7 cellular contexts compared by ENCODE assay signal in the genomic region with DNA sequence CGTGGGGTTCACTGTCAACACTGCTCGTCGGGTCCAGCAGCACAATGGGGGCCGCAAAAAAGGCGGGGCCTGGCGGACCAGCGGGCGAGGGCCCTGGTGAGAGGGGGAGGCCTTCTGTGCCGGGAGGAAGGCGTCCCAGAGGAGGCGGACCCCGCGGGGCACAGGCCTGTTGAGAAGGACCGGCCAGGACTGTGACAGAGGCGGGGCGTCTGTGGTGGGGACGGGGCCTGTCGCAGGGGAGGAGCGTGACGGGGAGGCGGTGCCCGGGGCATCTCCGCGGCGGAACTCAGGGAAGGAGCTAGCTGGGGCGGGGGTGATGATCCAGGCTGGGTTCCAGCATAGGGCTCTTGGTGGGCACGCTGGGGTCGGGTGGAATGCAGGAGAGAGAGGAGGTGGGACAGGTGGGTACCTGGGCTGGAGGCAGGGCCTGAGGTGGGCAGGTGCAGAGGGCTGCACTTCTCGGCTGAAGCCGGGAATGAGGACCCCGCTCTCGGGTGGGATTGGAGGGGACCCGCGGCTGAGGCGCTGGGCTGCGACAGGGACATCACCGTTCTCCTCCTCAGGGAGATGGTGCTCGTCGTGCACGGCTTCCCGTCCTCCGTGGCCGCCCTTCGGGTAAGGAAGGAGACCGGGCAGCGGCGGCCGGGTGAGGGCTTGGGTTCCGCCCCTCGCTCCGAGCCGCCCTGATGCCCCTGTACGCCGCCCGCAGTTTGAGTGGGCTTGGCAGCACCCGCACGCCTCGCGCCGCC. TPM values are rescaled to one million over a fixed set of nuclear protein-coding genes. Genes with fewer than 3 reads are reported as not detected.
DNase-seq lines count a peak whose midpoint lies in the region; ATAC-seq and TF ChIP-seq lines count a peak whose summit lies in the region.
"Not testable (repeated sequence)": the region's sequence is repeated elsewhere in the genome, so short reads cannot be mapped to it uniquely, and the experiment has no call there.
"Had no signal": no experiment of that assay in that cellular context is flagged by ENCODE, and none has a peak within 500 bp of the region (broad histone marks: within the 10 kb centered on the region; RNA-seq: fewer than 3 reads in every experiment).

No MANE protein-coding gene starts in this region.

- H3K27me3 Mint-ChIP-seq in CD4-positive, alpha-beta T cell; activated CD4-positive, alpha-beta T cell treated with anti-CD3 and anti-CD28 coated beads, Interleukin-2, amount 10 ng/mL, durations not matched to agents 24 days and 14 days: not testable (repeated sequence)

- H3K4me1 ChIP-seq in osteoblast (ENCODE audit: insufficient read depth, low read length): not testable (repeated sequence)

- not testable (repeated sequence) for H3K27me3 ChIP-seq in CD4-positive, alpha-beta T cell (ENCODE audit: control insufficient read depth, insufficient read depth, low read length); osteoblast (ENCODE audit: insufficient read depth, low read length)

- CTCF ChIA-PET in CD4-positive, alpha-beta T cell (lab: Charles Lee): not testable (repeated sequence)

- POLR2A ChIA-PET in CD4-positive, alpha-beta T cell (lab: Charles Lee): not testable (repeated sequence)

- not testable (repeated sequence) for H3K9me3 Mint-ChIP-seq in CD4-positive, alpha-beta T cell; activated CD4-positive, alpha-beta T cell treated with anti-CD3 and anti-CD28 coated beads, Interleukin-2, amount 10 ng/mL, durations not matched to agents 24 days and 14 days

- intact Hi-C loops in CD4-positive, alpha-beta T cell (cut with DNase I, micrococcal nuclease); activated CD4-positive, alpha-beta T cell treated with anti-CD3 and anti-CD28 coated beads, Interleukin-2, amount 10 ng/mL, durations not matched to agents 24 days and 14 days (cut with micrococcal nuclease): not testable (repeated sequence)

- H3K27ac ChIP-seq in CD4-positive, alpha-beta T cell (ENCODE audit: low read depth, low read length); osteoblast (ENCODE audit: low read depth, low read length): not testable (repeated sequence)

- H3K27ac Mint-ChIP-seq in CD4-positive, alpha-beta T cell; activated CD4-positive, alpha-beta T cell treated with anti-CD3 and anti-CD28 coated beads, Interleukin-2, amount 10 ng/mL, durations not matched to agents 24 days and 14 days: not testable (repeated sequence)

- H3K4me2 ChIP-seq in osteoblast (ENCODE audit: insufficient read depth, low read length): peak overlapping the region; percentile 57

- H3K4me1 Mint-ChIP-seq in CD4-positive, alpha-beta T cell (ENCODE audit: low read depth); activated CD4-positive, alpha-beta T cell treated with anti-CD3 and anti-CD28 coated beads, Interleukin-2, amount 10 ng/mL, durations not matched to agents 24 days and 14 days: not testable (repeated sequence)

- H3K4me3 ChIP-seq in foreskin fibroblast (ENCODE audit: low read depth in 1 of 2, low read length in 2 of 2): peak overlapping the region; percentile 42 to 52
- peak overlapping the region; percentile 62 for H3K4me3 ChIP-seq in osteoblast (ENCODE audit: insufficient read depth, low read length)

- peak in 1 of 10 experiments; percentile 38 for DNase-seq in CD4-positive, alpha-beta T cell
- peak; percentile 71 for DNase-seq in activated CD4-positive, alpha-beta T cell treated with anti-CD3 and anti-CD28 coated beads, Interleukin-2, amount 10 ng/mL, durations not matched to agents 24 days and 14 days
- DNase-seq in foreskin fibroblast; osteoblast (ENCODE audit: insufficient read length, low spot score, missing footprints): not testable (repeated sequence)

- H2AFZ ChIP-seq in osteoblast (ENCODE audit: low read length): not testable (repeated sequence)

- TF ChIP-seq CTCF in CD4-positive, alpha-beta T cell (IDR thresholded peaks at IDR 0.05); foreskin fibroblast (IDR thresholded peaks at IDR 0.05; ENCODE audit: low read depth, low read length); osteoblast (IDR thresholded peaks at IDR 0.05; ENCODE audit: extremely low read depth, low read depth, low read length): not testable (repeated sequence)

- H3K36me3 Mint-ChIP-seq in CD4-positive, alpha-beta T cell (ENCODE audit: low read depth); activated CD4-positive, alpha-beta T cell treated with anti-CD3 and anti-CD28 coated beads, Interleukin-2, amount 10 ng/mL, durations not matched to agents 24 days and 14 days (ENCODE audit: low read depth): not testable (repeated sequence)

- peak; percentile 69 for ATAC-seq in CD4-positive, alpha-beta T cell (ENCODE audit: poor library complexity)
- ATAC-seq in GM21447 (IDR thresholded peaks at IDR 0.05; ENCODE audit: unreplicated experiment) (peak; percentile 61), HG03196 (IDR thresholded peaks at IDR 0.05; ENCODE audit: unreplicated experiment) (peak; percentile 47)

- not testable (repeated sequence) for H3K9me3 ChIP-seq in CD4-positive, alpha-beta T cell (ENCODE audit: control insufficient read depth, low read length); osteoblast (ENCODE audit: low read depth, low read length)

- H4K20me1 ChIP-seq in osteoblast (ENCODE audit: insufficient read depth, low read length): not testable (repeated sequence)

- not testable (repeated sequence) for H3K36me3 ChIP-seq in osteoblast (ENCODE audit: insufficient read depth, low read length)

- not testable (repeated sequence) for H3K4me3 Mint-ChIP-seq in CD4-positive, alpha-beta T cell; activated CD4-positive, alpha-beta T cell treated with anti-CD3 and anti-CD28 coated beads, Interleukin-2, amount 10 ng/mL, durations not matched to agents 24 days and 14 days

- H3K79me2 ChIP-seq in osteoblast (ENCODE audit: insufficient read depth, low read length): not testable (repeated sequence)

RNA-seq across cellular contexts. Expression of a gene that starts 0.7 kb away (rescaled TPM):
- total RNA-seq in CD4-positive, alpha-beta T cell: 10 to 100 TPM; 18.4 to 28.0 TPM
- 73.0 and 80.7 TPM in 2 replicates for total RNA-seq in activated CD4-positive, alpha-beta T cell treated with anti-CD3 and anti-CD28 coated beads, Interleukin-2, amount 10 ng/mL, durations not matched to agents 24 days and 14 days
- 19.9 and 23.3 TPM in 2 replicates for total RNA-seq in osteoblast

RNA-seq across cellular contexts. Expression of a gene that starts 0.9 kb away (rescaled TPM):
- total RNA-seq in CD4-positive, alpha-beta T cell: 10 to 100 TPM; 41.3 to 46.3 TPM
- total RNA-seq in activated CD4-positive, alpha-beta T cell treated with anti-CD3 and anti-CD28 coated beads, Interleukin-2, amount 10 ng/mL, durations not matched to agents 24 days and 14 days: 280 and 300 TPM in 2 replicates
- 26.8 and 64.8 TPM in 2 replicates for total RNA-seq in osteoblast

RNA-seq across cellular contexts. Expression of a gene that starts 4.7 kb away (rescaled TPM):
- 10 to 100 TPM; 15.0 to 16.1 TPM for total RNA-seq in CD4-positive, alpha-beta T cell
- total RNA-seq in activated CD4-positive, alpha-beta T cell treated with anti-CD3 and anti-CD28 coated beads, Interleukin-2, amount 10 ng/mL, durations not matched to agents 24 days and 14 days: 15.6 and 24.5 TPM in 2 replicates
- 4.1 and 6.2 TPM in 2 replicates for total RNA-seq in osteoblast

RNA-seq across cellular contexts. Expression of a gene that starts 10.9 kb away (rescaled TPM):
- 100 to 1,000 TPM; 411 to 416 TPM for total RNA-seq in CD4-positive, alpha-beta T cell
- 748 and 758 TPM in 2 replicates for total RNA-seq in activated CD4-positive, alpha-beta T cell treated with anti-CD3 and anti-CD28 coated beads, Interleukin-2, amount 10 ng/mL, durations not matched to agents 24 days and 14 days
- 0.36 and 0.59 TPM in 2 replicates for total RNA-seq in osteoblast

RNA-seq across cellular contexts. Expression of a gene that starts 53.9 kb away (rescaled TPM):
- total RNA-seq in CD4-positive, alpha-beta T cell: 10 to 100 TPM; 10.8 to 12.2 TPM
- total RNA-seq in activated CD4-positive, alpha-beta T cell treated with anti-CD3 and anti-CD28 coated beads, Interleukin-2, amount 10 ng/mL, durations not matched to agents 24 days and 14 days: 14.5 and 21.1 TPM in 2 replicates
- 5.9 and 7.2 TPM in 2 replicates for total RNA-seq in osteoblast
- total RNA-seq: SJSA1 had no signal
